1 cellular context compared by ENCODE assay signal in genomic region chr16:3328104-3328503, GRCh38.
TF ChIP-seq lines count a peak whose summit lies in the region.

No MANE protein-coding gene starts in this region.

TF ChIP-seq in HepG2, 621 proteins besides CTCF, POLR2A, EP300 and RAD21:
- TF ChIP-seq FOXA3 (CRISPR knock-in tag; IDR thresholded peaks at IDR 0.05) = no peak
- no peak for TF ChIP-seq KAT2B (IDR thresholded peaks at IDR 0.05; ENCODE audit: borderline replicate concordance, low read depth, low read length)
- no peak for TF ChIP-seq NFKBIZ (CRISPR knock-in tag; IDR thresholded peaks at IDR 0.05)
- no peak for TF ChIP-seq ZSCAN21 (CRISPR knock-in tag; IDR thresholded peaks at IDR 0.05; ENCODE audit: borderline replicate concordance)
- TF ChIP-seq EED (CRISPR knock-in tag; IDR thresholded peaks at IDR 0.05) = no peak
- TF ChIP-seq HOXD1 (CRISPR knock-in tag; IDR thresholded peaks at IDR 0.05) = no peak
- TF ChIP-seq ZNF839 (CRISPR knock-in tag; IDR thresholded peaks at IDR 0.05; ENCODE audit: borderline replicate concordance) = no peak
- TF ChIP-seq, protein P1, sequence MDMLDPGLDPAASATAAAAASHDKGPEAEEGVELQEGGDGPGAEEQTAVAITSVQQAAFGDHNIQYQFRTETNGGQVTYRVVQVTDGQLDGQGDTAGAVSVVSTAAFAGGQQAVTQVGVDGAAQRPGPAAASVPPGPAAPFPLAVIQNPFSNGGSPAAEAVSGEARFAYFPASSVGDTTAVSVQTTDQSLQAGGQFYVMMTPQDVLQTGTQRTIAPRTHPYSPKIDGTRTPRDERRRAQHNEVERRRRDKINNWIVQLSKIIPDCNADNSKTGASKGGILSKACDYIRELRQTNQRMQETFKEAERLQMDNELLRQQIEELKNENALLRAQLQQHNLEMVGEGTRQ (IDR thresholded peaks at IDR 0.05; ENCODE audit: low read depth, low read length) = no peak
- TF ChIP-seq, protein P1 (CRISPR knock-in tag; IDR thresholded peaks at IDR 0.05; ENCODE audit: borderline replicate concordance) = no peak
- TF ChIP-seq E2F2 (CRISPR knock-in tag; IDR thresholded peaks at IDR 0.05; ENCODE audit: borderline replicate concordance) = no peak
- TF ChIP-seq IRF1 (CRISPR knock-in tag; IDR thresholded peaks at IDR 0.05; ENCODE audit: low read depth) = no peak
- TF ChIP-seq, protein P2, sequence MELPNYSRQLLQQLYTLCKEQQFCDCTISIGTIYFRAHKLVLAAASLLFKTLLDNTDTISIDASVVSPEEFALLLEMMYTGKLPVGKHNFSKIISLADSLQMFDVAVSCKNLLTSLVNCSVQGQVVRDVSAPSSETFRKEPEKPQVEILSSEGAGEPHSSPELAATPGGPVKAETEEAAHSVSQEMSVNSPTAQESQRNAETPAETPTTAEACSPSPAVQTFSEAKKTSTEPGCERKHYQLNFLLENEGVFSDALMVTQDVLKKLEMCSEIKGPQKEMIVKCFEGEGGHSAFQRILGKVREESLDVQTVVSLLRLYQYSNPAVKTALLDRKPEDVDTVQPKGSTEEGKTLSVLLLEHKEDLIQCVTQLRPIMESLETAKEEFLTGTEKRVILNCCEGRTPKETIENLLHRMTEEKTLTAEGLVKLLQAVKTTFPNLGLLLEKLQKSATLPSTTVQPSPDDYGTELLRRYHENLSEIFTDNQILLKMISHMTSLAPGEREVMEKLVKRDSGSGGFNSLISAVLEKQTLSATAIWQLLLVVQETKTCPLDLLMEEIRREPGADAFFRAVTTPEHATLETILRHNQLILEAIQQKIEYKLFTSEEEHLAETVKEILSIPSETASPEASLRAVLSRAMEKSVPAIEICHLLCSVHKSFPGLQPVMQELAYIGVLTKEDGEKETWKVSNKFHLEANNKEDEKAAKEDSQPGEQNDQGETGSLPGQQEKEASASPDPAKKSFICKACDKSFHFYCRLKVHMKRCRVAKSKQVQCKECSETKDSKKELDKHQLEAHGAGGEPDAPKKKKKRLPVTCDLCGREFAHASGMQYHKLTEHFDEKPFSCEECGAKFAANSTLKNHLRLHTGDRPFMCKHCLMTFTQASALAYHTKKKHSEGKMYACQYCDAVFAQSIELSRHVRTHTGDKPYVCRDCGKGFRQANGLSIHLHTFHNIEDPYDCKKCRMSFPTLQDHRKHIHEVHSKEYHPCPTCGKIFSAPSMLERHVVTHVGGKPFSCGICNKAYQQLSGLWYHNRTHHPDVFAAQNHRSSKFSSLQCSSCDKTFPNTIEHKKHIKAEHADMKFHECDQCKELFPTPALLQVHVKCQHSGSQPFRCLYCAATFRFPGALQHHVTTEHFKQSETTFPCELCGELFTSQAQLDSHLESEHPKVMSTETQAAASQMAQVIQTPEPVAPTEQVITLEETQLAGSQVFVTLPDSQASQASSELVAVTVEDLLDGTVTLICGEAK (IDR thresholded peaks at IDR 0.05) = no peak
- TF ChIP-seq, protein P2 (CRISPR knock-in tag; IDR thresholded peaks at IDR 0.05) = no peak
- TF ChIP-seq, protein P3, sequence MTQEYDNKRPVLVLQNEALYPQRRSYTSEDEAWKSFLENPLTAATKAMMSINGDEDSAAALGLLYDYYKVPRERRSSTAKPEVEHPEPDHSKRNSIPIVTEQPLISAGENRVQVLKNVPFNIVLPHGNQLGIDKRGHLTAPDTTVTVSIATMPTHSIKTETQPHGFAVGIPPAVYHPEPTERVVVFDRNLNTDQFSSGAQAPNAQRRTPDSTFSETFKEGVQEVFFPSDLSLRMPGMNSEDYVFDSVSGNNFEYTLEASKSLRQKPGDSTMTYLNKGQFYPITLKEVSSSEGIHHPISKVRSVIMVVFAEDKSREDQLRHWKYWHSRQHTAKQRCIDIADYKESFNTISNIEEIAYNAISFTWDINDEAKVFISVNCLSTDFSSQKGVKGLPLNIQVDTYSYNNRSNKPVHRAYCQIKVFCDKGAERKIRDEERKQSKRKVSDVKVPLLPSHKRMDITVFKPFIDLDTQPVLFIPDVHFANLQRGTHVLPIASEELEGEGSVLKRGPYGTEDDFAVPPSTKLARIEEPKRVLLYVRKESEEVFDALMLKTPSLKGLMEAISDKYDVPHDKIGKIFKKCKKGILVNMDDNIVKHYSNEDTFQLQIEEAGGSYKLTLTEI (CRISPR knock-in tag; conservative IDR thresholded peaks at IDR 0.05) = no peak
- TF ChIP-seq TP53 (CRISPR knock-in tag; conservative IDR thresholded peaks at IDR 0.05) = no peak
- TF ChIP-seq CHD2 (IDR thresholded peaks at IDR 0.05; ENCODE audit: low read depth, low read length) = no peak
- TF ChIP-seq ZNF121 (CRISPR knock-in tag; IDR thresholded peaks at IDR 0.05) = no peak
- TF ChIP-seq, protein P4, sequence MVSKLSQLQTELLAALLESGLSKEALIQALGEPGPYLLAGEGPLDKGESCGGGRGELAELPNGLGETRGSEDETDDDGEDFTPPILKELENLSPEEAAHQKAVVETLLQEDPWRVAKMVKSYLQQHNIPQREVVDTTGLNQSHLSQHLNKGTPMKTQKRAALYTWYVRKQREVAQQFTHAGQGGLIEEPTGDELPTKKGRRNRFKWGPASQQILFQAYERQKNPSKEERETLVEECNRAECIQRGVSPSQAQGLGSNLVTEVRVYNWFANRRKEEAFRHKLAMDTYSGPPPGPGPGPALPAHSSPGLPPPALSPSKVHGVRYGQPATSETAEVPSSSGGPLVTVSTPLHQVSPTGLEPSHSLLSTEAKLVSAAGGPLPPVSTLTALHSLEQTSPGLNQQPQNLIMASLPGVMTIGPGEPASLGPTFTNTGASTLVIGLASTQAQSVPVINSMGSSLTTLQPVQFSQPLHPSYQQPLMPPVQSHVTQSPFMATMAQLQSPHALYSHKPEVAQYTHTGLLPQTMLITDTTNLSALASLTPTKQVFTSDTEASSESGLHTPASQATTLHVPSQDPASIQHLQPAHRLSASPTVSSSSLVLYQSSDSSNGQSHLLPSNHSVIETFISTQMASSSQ (IDR thresholded peaks at IDR 0.05; ENCODE audit: low read depth) = no peak
- TF ChIP-seq, protein P4 (CRISPR knock-in tag; IDR thresholded peaks at IDR 0.05; ENCODE audit: borderline replicate concordance) = no peak
- TF ChIP-seq ZNF230 (CRISPR knock-in tag; IDR thresholded peaks at IDR 0.05) = no peak
- TF ChIP-seq CHCHD3 (CRISPR knock-in tag; IDR thresholded peaks at IDR 0.05) = no peak
- no peak for TF ChIP-seq JUND (CRISPR knock-in tag; IDR thresholded peaks at IDR 0.05)
